ENCODE assay signal across 11 cellular contexts in genomic region chr16:10314811-10315210, GRCh38.
A peak's percentile ranks its signal among the peaks of the same experiment; 100 is the strongest.
DNase-seq lines count a peak whose midpoint lies in the region; ATAC-seq and TF ChIP-seq lines count a peak whose summit lies in the region.
"Had no signal": no experiment of that assay in that cellular context is flagged by ENCODE, and none has a peak within 500 bp of the region (broad histone marks: within the 10 kb centered on the region; RNA-seq: fewer than 3 reads in every experiment).

No MANE protein-coding gene starts in this region.

- H3K27me3 Mint-ChIP-seq in activated naive CD8-positive, alpha-beta T cell treated with anti-CD3 and anti-CD28 coated beads, Interleukin-2, amount 10 ng/mL, durations not matched to agents 7 days and 5 days = no peaks in the 10 kb centered on the region
- H3K27me3 Mint-ChIP-seq in activated T-helper 2 cell treated with anti-CD3 and anti-CD28 coated beads, Interferon-gamma antibody, Interleukin-2, Interleukin-4, amounts not matched to agents 10 μg/mL and 5 μg/mL and 100 μg/mL, durations not matched to agents 14 hours and 24 hours and 36 hours (ENCODE audit: low read depth) = no peaks in the 10 kb centered on the region
- H3K27me3 Mint-ChIP-seq in activated T-helper 1 cell treated with anti-CD3 and anti-CD28 coated beads, Interleukin-12 subunit alpha, Interleukin-12 subunit beta, Interleukin-2, Interleukin-4 antibody, amounts not matched to agents 30 ng/mL and 10 ng/mL and 1 ng/mL, durations not matched to agents 14 hours and 24 hours and 36 hours (ENCODE audit: insufficient read depth) = no peaks in the 10 kb centered on the region

- 26% methylated on average over 4 of the region's 4 CpGs for WGBS in liver

- H3K4me1 ChIP-seq in liver (ENCODE audit: control insufficient read depth in 4 of 4, insufficient read depth in 4 of 4, low read length in 3 of 4) = peaks cover 0 to 26% (median 19%) of the 10 kb centered on the region in 4 donors
- H3K4me1 ChIP-seq: SJSA1 had no signal

- peak; percentile 80 to 81 for TF ChIP-seq RAD21 in liver (IDR thresholded peaks at IDR 0.05)

- peaks cover 6% of the 10 kb centered on the region for H3K4me1 Mint-ChIP-seq in activated naive CD8-positive, alpha-beta T cell treated with anti-CD3 and anti-CD28 coated beads, Interleukin-2, amount 10 ng/mL, durations not matched to agents 7 days and 5 days
- peaks cover 6% of the 10 kb centered on the region for H3K4me1 Mint-ChIP-seq in activated T-helper 2 cell treated with anti-CD3 and anti-CD28 coated beads, Interferon-gamma antibody, Interleukin-2, Interleukin-4, amounts not matched to agents 10 μg/mL and 5 μg/mL and 100 μg/mL, durations not matched to agents 14 hours and 24 hours and 36 hours (ENCODE audit: low read depth)
- H3K4me1 Mint-ChIP-seq in activated T-helper 1 cell treated with anti-CD3 and anti-CD28 coated beads, Interleukin-12 subunit alpha, Interleukin-12 subunit beta, Interleukin-2, Interleukin-4 antibody, amounts not matched to agents 30 ng/mL and 10 ng/mL and 1 ng/mL, durations not matched to agents 14 hours and 24 hours and 36 hours (ENCODE audit: low read depth) = peaks cover 17% of the 10 kb centered on the region

- no peaks in the 10 kb centered on the region for H3K36me3 Mint-ChIP-seq in activated naive CD8-positive, alpha-beta T cell treated with anti-CD3 and anti-CD28 coated beads, Interleukin-2, amount 10 ng/mL, durations not matched to agents 7 days and 5 days
- H3K36me3 Mint-ChIP-seq in activated T-helper 2 cell treated with anti-CD3 and anti-CD28 coated beads, Interferon-gamma antibody, Interleukin-2, Interleukin-4, amounts not matched to agents 10 μg/mL and 5 μg/mL and 100 μg/mL, durations not matched to agents 14 hours and 24 hours and 36 hours (ENCODE audit: low read depth) = no peaks in the 10 kb centered on the region
- no peaks in the 10 kb centered on the region for H3K36me3 Mint-ChIP-seq in activated T-helper 1 cell treated with anti-CD3 and anti-CD28 coated beads, Interleukin-12 subunit alpha, Interleukin-12 subunit beta, Interleukin-2, Interleukin-4 antibody, amounts not matched to agents 30 ng/mL and 10 ng/mL and 1 ng/mL, durations not matched to agents 14 hours and 24 hours and 36 hours (ENCODE audit: low read depth)
- H3K36me3 Mint-ChIP-seq: brain had no signal

- H3K9me3 ChIP-seq in liver (ENCODE audit: control insufficient read depth in 4 of 4, low read length in 3 of 4) = no peaks in the 10 kb centered on the region
- H3K9me3 ChIP-seq: SJSA1 had no signal

- no peak overlapping the region for H3K27ac ChIP-seq in liver (ENCODE audit: low read depth in 1 of 2, low read length in 2 of 2)
- H3K27ac ChIP-seq: SJSA1 had no signal

- peak; percentile 50 for ATAC-seq in activated naive CD8-positive, alpha-beta T cell treated with anti-CD3 and anti-CD28 coated beads, Interleukin-2, amount 10 ng/mL, durations not matched to agents 7 days and 5 days (ENCODE audit: low read depth)

- no peak overlapping the region for H3K9ac ChIP-seq in liver (ENCODE audit: low read depth in 1 of 2, low read length in 2 of 2)

- H3K9me3 Mint-ChIP-seq in activated naive CD8-positive, alpha-beta T cell treated with anti-CD3 and anti-CD28 coated beads, Interleukin-2, amount 10 ng/mL, durations not matched to agents 7 days and 5 days = no peaks in the 10 kb centered on the region
- no peaks in the 10 kb centered on the region for H3K9me3 Mint-ChIP-seq in activated T-helper 2 cell treated with anti-CD3 and anti-CD28 coated beads, Interferon-gamma antibody, Interleukin-2, Interleukin-4, amounts not matched to agents 10 μg/mL and 5 μg/mL and 100 μg/mL, durations not matched to agents 14 hours and 24 hours and 36 hours
- no peaks in the 10 kb centered on the region for H3K9me3 Mint-ChIP-seq in activated T-helper 1 cell treated with anti-CD3 and anti-CD28 coated beads, Interleukin-12 subunit alpha, Interleukin-12 subunit beta, Interleukin-2, Interleukin-4 antibody, amounts not matched to agents 30 ng/mL and 10 ng/mL and 1 ng/mL, durations not matched to agents 14 hours and 24 hours and 36 hours
- H3K9me3 Mint-ChIP-seq: brain had no signal

- TF ChIP-seq CTCF in liver (IDR thresholded peaks at IDR 0.05; ENCODE audit: low read depth, low read length, missing input control) = peak; percentile 39

- H3K36me3 ChIP-seq in liver (ENCODE audit: control insufficient read depth in 4 of 4, insufficient read depth in 3 of 4, low read depth in 1 of 4, low read length in 3 of 4) = no peaks in the 10 kb centered on the region
- H3K36me3 ChIP-seq: SJSA1 had no signal

- no peak overlapping the region for H3K27ac Mint-ChIP-seq in activated naive CD8-positive, alpha-beta T cell treated with anti-CD3 and anti-CD28 coated beads, Interleukin-2, amount 10 ng/mL, durations not matched to agents 7 days and 5 days
- no peak overlapping the region for H3K27ac Mint-ChIP-seq in activated T-helper 2 cell treated with anti-CD3 and anti-CD28 coated beads, Interferon-gamma antibody, Interleukin-2, Interleukin-4, amounts not matched to agents 10 μg/mL and 5 μg/mL and 100 μg/mL, durations not matched to agents 14 hours and 24 hours and 36 hours
- no peak overlapping the region for H3K27ac Mint-ChIP-seq in activated T-helper 1 cell treated with anti-CD3 and anti-CD28 coated beads, Interleukin-12 subunit alpha, Interleukin-12 subunit beta, Interleukin-2, Interleukin-4 antibody, amounts not matched to agents 30 ng/mL and 10 ng/mL and 1 ng/mL, durations not matched to agents 14 hours and 24 hours and 36 hours
- H3K27ac Mint-ChIP-seq: brain had no signal

- H3K27me3 ChIP-seq in liver (ENCODE audit: control insufficient read depth in 4 of 4, insufficient read depth in 4 of 4, low read length in 3 of 4) = no peaks in the 10 kb centered on the region
- H3K27me3 ChIP-seq: SJSA1 had no signal

- no peak overlapping the region for H3K4me3 ChIP-seq in liver (ENCODE audit: low read depth in 1 of 3, low read length in 3 of 3)
- H3K4me3 ChIP-seq: lung, SJSA1 had no signal

- POLR2A ChIA-PET in activated naive CD8-positive, alpha-beta T cell treated with anti-CD3 and anti-CD28 coated beads, Interleukin-2, amount 10 ng/mL, durations not matched to agents 7 days and 5 days (lab: Charles Lee) = interaction anchor here (1.4 kb wide), 1 partner anchor 195 kb away, joined by 9 read pairs; no protein-coding TSS in a partner anchor

- DNase-seq in DMS114 treated with DMSO at 0.1 percent for 48 hours (lab: John Stamatoyannopoulos, UW; ENCODE audit: unreplicated experiment) (peak; percentile 39), HS-5 (ENCODE audit: low read depth) (peak; percentile 31), NCI-H187 (lab: John Stamatoyannopoulos, UW) (no peak), GM19240 (ENCODE audit: insufficient read length, low spot score) (no peak)
- no peak for DNase-seq in activated naive CD8-positive, alpha-beta T cell treated with anti-CD3 and anti-CD28 coated beads, Interleukin-2, amount 10 ng/mL, durations not matched to agents 7 days and 5 days
- DNase-seq in activated T-helper 2 cell treated with anti-CD3 and anti-CD28 coated beads, Interferon-gamma antibody, Interleukin-2, Interleukin-4, amounts not matched to agents 10 μg/mL and 5 μg/mL and 100 μg/mL, durations not matched to agents 14 hours and 24 hours and 36 hours (ENCODE audit: low spot score) = no peak
- no peak for DNase-seq in activated T-helper 1 cell treated with anti-CD3 and anti-CD28 coated beads, Interleukin-12 subunit alpha, Interleukin-12 subunit beta, Interleukin-2, Interleukin-4 antibody, amounts not matched to agents 30 ng/mL and 10 ng/mL and 1 ng/mL, durations not matched to agents 14 hours and 24 hours and 36 hours (ENCODE audit: low spot score)

- intact Hi-C loops in activated T-helper 2 cell treated with anti-CD3 and anti-CD28 coated beads, Interferon-gamma antibody, Interleukin-2, Interleukin-4, amounts not matched to agents 10 μg/mL and 5 μg/mL and 100 μg/mL, durations not matched to agents 14 hours and 24 hours and 36 hours (cut with micrococcal nuclease) = loop anchor here (1.0 to 5.0 kb wide), 3 partner anchors 58 to 422 kb away; no protein-coding TSS in a partner anchor
- intact Hi-C loops in activated T-helper 1 cell treated with anti-CD3 and anti-CD28 coated beads, Interleukin-12 subunit alpha, Interleukin-12 subunit beta, Interleukin-2, Interleukin-4 antibody, amounts not matched to agents 30 ng/mL and 10 ng/mL and 1 ng/mL, durations not matched to agents 14 hours and 24 hours and 36 hours (cut with micrococcal nuclease) = loop anchor here (1.0 to 10.0 kb wide), 5 partner anchors 58 to 600 kb away; no protein-coding TSS in a partner anchor

- no peak overlapping the region for H3K4me3 Mint-ChIP-seq in activated naive CD8-positive, alpha-beta T cell treated with anti-CD3 and anti-CD28 coated beads, Interleukin-2, amount 10 ng/mL, durations not matched to agents 7 days and 5 days
- no peak overlapping the region for H3K4me3 Mint-ChIP-seq in activated T-helper 2 cell treated with anti-CD3 and anti-CD28 coated beads, Interferon-gamma antibody, Interleukin-2, Interleukin-4, amounts not matched to agents 10 μg/mL and 5 μg/mL and 100 μg/mL, durations not matched to agents 14 hours and 24 hours and 36 hours (ENCODE audit: low read depth)
- no peak overlapping the region for H3K4me3 Mint-ChIP-seq in activated T-helper 1 cell treated with anti-CD3 and anti-CD28 coated beads, Interleukin-12 subunit alpha, Interleukin-12 subunit beta, Interleukin-2, Interleukin-4 antibody, amounts not matched to agents 30 ng/mL and 10 ng/mL and 1 ng/mL, durations not matched to agents 14 hours and 24 hours and 36 hours
- H3K4me3 Mint-ChIP-seq: brain had no signal

TF ChIP-seq in liver, 16 proteins besides CTCF, POLR2A, EP300 and RAD21 (continues in another document):
- no peak for TF ChIP-seq NR2F2 (IDR thresholded peaks at IDR 0.05)
- TF ChIP-seq HNF4A (conservative IDR thresholded peaks at IDR 0.05) = peak in 1 of 2 donors; percentile 20
- no peak for TF ChIP-seq SP1 (IDR thresholded peaks at IDR 0.05)
- TF ChIP-seq RXRA (IDR thresholded peaks at IDR 0.05) = no peak
- TF ChIP-seq ATF3 (IDR thresholded peaks at IDR 0.05) = no peak
- peak in 1 of 2 donors; percentile 11 for TF ChIP-seq JUND (IDR thresholded peaks at IDR 0.05)
- TF ChIP-seq FOXA2 (IDR thresholded peaks at IDR 0.05) = no peak
- TF ChIP-seq TAF1 (conservative IDR thresholded peaks at IDR 0.05) = no peak

Comparison
In these comparisons a context has a peak if more than half of its experiments do, and no peak if none do; other contexts are left out.
1. DNase-seq: peak in DMS114 treated with DMSO at 0.1 percent for 48 hours (single experiment) and HS-5 (single experiment); none in activated naive CD8-positive, alpha-beta T cell treated with anti-CD3 and anti-CD28 coated beads, Interleukin-2, amount 10 ng/mL, durations not matched to agents 7 days and 5 days (single experiment), NCI-H187 (0 of 2), activated T-helper 2 cell treated with anti-CD3 and anti-CD28 coated beads, Interferon-gamma antibody, Interleukin-2, Interleukin-4, amounts not matched to agents 10 μg/mL and 5 μg/mL and 100 μg/mL, durations not matched to agents 14 hours and 24 hours and 36 hours (single experiment), activated T-helper 1 cell treated with anti-CD3 and anti-CD28 coated beads, Interleukin-12 subunit alpha, Interleukin-12 subunit beta, Interleukin-2, Interleukin-4 antibody, amounts not matched to agents 30 ng/mL and 10 ng/mL and 1 ng/mL, durations not matched to agents 14 hours and 24 hours and 36 hours (single experiment) and GM19240 (single experiment).